In the genomic region with DNA sequence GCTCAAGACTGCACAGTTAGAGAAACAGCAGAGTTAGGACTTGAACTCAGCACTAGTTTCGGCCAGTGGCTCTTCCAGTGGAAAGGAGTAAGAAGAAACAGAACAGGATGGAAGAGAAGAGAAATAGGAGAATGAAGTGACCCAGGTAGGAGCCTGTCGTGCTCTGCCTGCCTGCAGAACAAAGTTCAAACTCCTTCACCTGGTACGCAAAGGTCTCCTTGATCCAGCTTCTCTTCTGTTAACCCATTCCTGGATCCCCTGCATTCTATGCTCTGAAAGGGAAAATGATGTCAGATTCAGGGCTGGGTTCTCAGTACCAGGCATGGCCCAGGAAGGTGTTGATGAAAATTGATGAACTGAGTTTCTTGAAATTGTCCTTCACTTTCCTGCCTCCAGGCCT, we compare ENCODE assay signal across 26 cellular contexts. TPM values are rescaled to one million over a fixed set of nuclear protein-coding genes. Genes with fewer than 3 reads are reported as not detected.
"Had no signal": no experiment of that assay in that cellular context is flagged by ENCODE, and none has a peak within 500 bp of the region (broad histone marks: within the 10 kb centered on the region; RNA-seq: fewer than 3 reads in every experiment).

No MANE protein-coding gene starts in this region.

- H3K4me2 ChIP-seq: neural progenitor cell had no signal

- H3K9me3 Mint-ChIP-seq: activated CD4-positive, alpha-beta T cell treated with anti-CD3 and anti-CD28 coated beads, Interleukin-2, amount 10 ng/mL, durations not matched to agents 7 days and 5 days; activated T-cell treated with anti-CD3 and anti-CD28 coated beads, Interleukin-2, amount 50 U/mL, for 4 hours; immature natural killer cell; memory B cell; neural progenitor cell; T-cell had no signal

- H3K4me3 Mint-ChIP-seq: activated CD4-positive, alpha-beta T cell treated with anti-CD3 and anti-CD28 coated beads, Interleukin-2, amount 10 ng/mL, durations not matched to agents 7 days and 5 days; activated CD8-positive, alpha-beta T cell treated with anti-CD3 and anti-CD28 coated beads, Interleukin-2, amount 10 ng/mL, durations not matched to agents 7 days and 5 days; activated T-cell treated with anti-CD3 and anti-CD28 coated beads, Interleukin-2, amount 50 U/mL, for 4 hours; immature natural killer cell; memory B cell; neural progenitor cell had no signal

- H3K27me3 Mint-ChIP-seq: memory B cell had no signal

- DNase-seq: activated CD4-positive, alpha-beta T cell treated with anti-CD3 and anti-CD28 coated beads, Interleukin-2, amount 10 ng/mL, durations not matched to agents 7 days and 5 days; activated CD4-positive, CD25-positive, alpha-beta regulatory T cell; activated CD8-positive, alpha-beta T cell treated with anti-CD3 and anti-CD28 coated beads, Interleukin-2, amount 10 ng/mL, durations not matched to agents 7 days and 5 days; activated naive CD4-positive, alpha-beta T cell treated with anti-CD3 and anti-CD28 coated beads, Interleukin-2, amount 50 U/mL, for 16 hours; activated T-cell treated with anti-CD3 and anti-CD28 coated beads, Interleukin-2, amount 50 U/mL, for 4 hours; cerebellar nuclear complex; effector CD8-positive, alpha-beta T cell; esophagus squamous epithelium; heart right ventricle; immature natural killer cell; kidney glomerular epithelial cell; left ventricle myocardium superior; stimulated activated CD4-positive, alpha-beta T cell treated with anti-CD3 and anti-CD28 coated beads, Interleukin-2, amount 100 ng/mL, for 24 hours; stimulated activated naive CD8-positive, alpha-beta T cell treated with anti-CD3 and anti-CD28 coated beads, Interleukin-15, Interleukin-2, amounts not matched to agents 100 U/mL and 50 U/mL, for 24 hours; T-cell; T-helper 9 cell; uterus had no signal

- ATAC-seq: activated CD8-positive, alpha-beta T cell treated with anti-CD3 and anti-CD28 coated beads, Interleukin-2, amount 10 ng/mL, durations not matched to agents 7 days and 5 days; activated T-cell treated with anti-CD3 and anti-CD28 coated beads, Interleukin-2, amount 50 U/mL, for 4 hours; heart right ventricle; left ventricle myocardium superior; stimulated activated naive CD8-positive, alpha-beta T cell treated with anti-CD3 and anti-CD28 coated beads, Interleukin-15, Interleukin-2, amounts not matched to agents 100 U/mL and 50 U/mL, for 24 hours; T-cell had no signal

- H3K9ac ChIP-seq: neural progenitor cell had no signal

- H3K9me3 ChIP-seq: ascending aorta, esophagus squamous epithelium, heart right ventricle, prostate gland, right atrium auricular region, tibial nerve, uterus had no signal

- H3K27ac ChIP-seq: ascending aorta, esophagus squamous epithelium, heart right ventricle, neural progenitor cell, prostate gland, right atrium auricular region, uterus had no signal

- H2AFZ ChIP-seq: neural progenitor cell had no signal

- H3K27me3 ChIP-seq: ascending aorta, right atrium auricular region, tibial nerve, uterus had no signal

- H3K27ac Mint-ChIP-seq: activated CD4-positive, alpha-beta T cell treated with anti-CD3 and anti-CD28 coated beads, Interleukin-2, amount 10 ng/mL, durations not matched to agents 7 days and 5 days; activated CD8-positive, alpha-beta T cell treated with anti-CD3 and anti-CD28 coated beads, Interleukin-2, amount 10 ng/mL, durations not matched to agents 7 days and 5 days; memory B cell; neural progenitor cell; T-cell had no signal

- H3K4me3 ChIP-seq: ascending aorta, esophagus squamous epithelium, heart right ventricle, neural progenitor cell, prostate gland, right atrium auricular region, tibial nerve, uterus had no signal

- H3K36me3 ChIP-seq: neural progenitor cell, prostate gland, uterus had no signal

- FAIRE-seq: bronchial epithelial cell, endothelial cell of umbilical vein had no signal

RNA-seq across cellular contexts. Expression of a gene that starts 3.9 kb away (rescaled TPM):
- total RNA-seq: mononuclear cell had no signal
